Comparison of ENCODE assay signal across 8 cellular contexts in genomic region chr14:35332517-35333346, GRCh38. TPM values are rescaled to one million over a fixed set of nuclear protein-coding genes. Genes with fewer than 3 reads are reported as not detected.
A peak's percentile ranks its signal among the peaks of the same experiment; 100 is the strongest.
DNase-seq lines count a peak whose midpoint lies in the region; ATAC-seq, FAIRE-seq and TF ChIP-seq lines count a peak whose summit lies in the region.

No MANE protein-coding gene starts in this region.

- H3K27ac Mint-ChIP-seq in MCF 10A (ENCODE audit: low read depth, unreplicated experiment): peak overlapping the region; percentile 66
- peak overlapping the region; percentile 91 to 94 for H3K27ac Mint-ChIP-seq in natural killer cell

- no peaks in the 10 kb centered on the region for H3K27me3 ChIP-seq in RWPE2 (ENCODE audit: insufficient read depth, poor library complexity, severe bottlenecking)

- CTCF ChIA-PET in MCF 10A (lab: Yijun Ruan, JAX): interaction anchor here (0.6 to 1.8 kb wide), 5 partner anchors 37 to 78 kb away, joined by 3 to 7 read pairs (median 4); partner anchors contain the start of gene NFKBIA

- peaks cover 52% of the 10 kb centered on the region for H3K4me1 ChIP-seq in RWPE2 (ENCODE audit: insufficient read depth, poor library complexity, severe bottlenecking)

- H3K27me3 Mint-ChIP-seq in MCF 10A (ENCODE audit: insufficient read depth, unreplicated experiment) (no peaks in the 10 kb centered on the region), natural killer cell (ENCODE audit: low read depth in 2 of 2) (no peaks in the 10 kb centered on the region)

- H3K36me3 ChIP-seq in RWPE2 (ENCODE audit: low read depth): no peaks in the 10 kb centered on the region

- H3K4me1 Mint-ChIP-seq in MCF 10A (ENCODE audit: insufficient read depth, unreplicated experiment) (peaks cover 31% of the 10 kb centered on the region), natural killer cell (peaks cover 28 to 41% of the 10 kb centered on the region in 2 donors)

- ATAC-seq in RWPE2 (ENCODE audit: low read depth) (peak; percentile 40), natural killer cell (peak in 1 of 3 donors; percentile 16), HG02884 (IDR thresholded peaks at IDR 0.05; ENCODE audit: unreplicated experiment) (no peak)

- H3K9me3 Mint-ChIP-seq in MCF 10A (ENCODE audit: unreplicated experiment) (no peaks in the 10 kb centered on the region), natural killer cell (no peaks in the 10 kb centered on the region)

- H3K9me3 ChIP-seq in RWPE2 (ENCODE audit: severe bottlenecking): no peaks in the 10 kb centered on the region

- POLR2A ChIA-PET in MCF 10A (lab: Yijun Ruan, JAX): interaction anchor here (0.6 to 15.3 kb wide), 22 partner anchors 9 to 211 kb away, joined by 3 to 422 read pairs (median 5); partner anchors contain the start of genes NFKBIA, PPP2R3C and PSMA6

- peak overlapping the region; percentile 6 for H3K4me3 Mint-ChIP-seq in MCF 10A (ENCODE audit: unreplicated experiment)
- H3K4me3 Mint-ChIP-seq in natural killer cell: peak overlapping the region; percentile 71

- no TSS peak for BruUV-seq in MCF 10A (replicated peaks; lab: Mats Ljungman, UMichigan)

- peak overlapping the region; percentile 83 for H3K27ac ChIP-seq in RWPE2 (ENCODE audit: poor library complexity, severe bottlenecking)
- peak overlapping the region in 1 of 2 donors; percentile 23 for H3K27ac ChIP-seq in coronary artery

- FAIRE-seq in frontal cortex (lab: Jason Lieb, UNC): no peak

- H3K4me3 ChIP-seq in RWPE2 (ENCODE audit: severe bottlenecking) (no peak overlapping the region), coronary artery (no peak overlapping the region)

- intact Hi-C loops in MCF 10A (cut with micrococcal nuclease) (no loop called here), natural killer cell (cut with micrococcal nuclease) (loop anchor here (2.0 to 10.0 kb wide), 5 partner anchors 35 to 128 kb away; partner anchors contain the start of gene PSMA6)

- peak; percentile 12 for DNase-seq in SIG-M5 treated with dmso at 0.1 percent for 504 hours (lab: John Stamatoyannopoulos, UW; ENCODE audit: unreplicated experiment)
- no peak for DNase-seq in SIG-M5 (lab: John Stamatoyannopoulos, UW)
- no peak for DNase-seq in RWPE2 (ENCODE audit: low spot score)
- DNase-seq in MCF 10A (ENCODE audit: unreplicated experiment): peak; percentile 68
- no peak for DNase-seq in natural killer cell
- DNase-seq in frontal cortex (ENCODE audit: low spot score in 2 of 2): no peak
- no peak for DNase-seq in coronary artery (ENCODE audit: low spot score)

- no peak for TF ChIP-seq CTCF in RWPE2 (IDR thresholded peaks at IDR 0.05; ENCODE audit: poor library complexity, severe bottlenecking)
- TF ChIP-seq CTCF in MCF 10A (IDR thresholded peaks at IDR 0.05; ENCODE audit: unreplicated experiment): no peak
- TF ChIP-seq CTCF in natural killer cell (IDR thresholded peaks at IDR 0.05): no peak
- TF ChIP-seq CTCF in coronary artery (IDR thresholded peaks at IDR 0.05): no peak

- H3K36me3 Mint-ChIP-seq in MCF 10A (ENCODE audit: insufficient read depth, unreplicated experiment): no peaks in the 10 kb centered on the region
- H3K36me3 Mint-ChIP-seq in natural killer cell: no peaks in the 10 kb centered on the region

RNA-seq across cellular contexts. Expression of gene PSMA6, which starts 40.5 kb away (rescaled TPM):
- 260 and 322 TPM in 2 replicates for total RNA-seq in MCF 10A (2022)
- 100 to 1,000 TPM; 130 to 141 (median 139) TPM for total RNA-seq in natural killer cell
- total RNA-seq in frontal cortex: 218 TPM

Comparison
In these comparisons a context has a peak if more than half of its experiments do, and no peak if none do; other contexts are left out.
1. DNase-seq: peak in SIG-M5 treated with dmso at 0.1 percent for 504 hours (single experiment) and MCF 10A (single experiment); none in SIG-M5 (single experiment), RWPE2 (single experiment), natural killer cell (single experiment), frontal cortex (0 of 2) and coronary artery (single experiment).